ENCODE assay signal across 13 cellular contexts in genomic region chr19:38719761-38720558, GRCh38. TPM values are rescaled to one million over a fixed set of nuclear protein-coding genes. Genes with fewer than 3 reads are reported as not detected.
A peak's percentile ranks its signal among the peaks of the same experiment; 100 is the strongest.
DNase-seq lines count a peak whose midpoint lies in the region; ATAC-seq and TF ChIP-seq lines count a peak whose summit lies in the region.
"Had no signal": no experiment of that assay in that cellular context is flagged by ENCODE, and none has a peak within 500 bp of the region (broad histone marks: within the 10 kb centered on the region; RNA-seq: fewer than 3 reads in every experiment).

No MANE protein-coding gene starts in this region.

- no peak overlapping the region for H3K4me3 ChIP-seq in astrocyte of the spinal cord (ENCODE audit: low read depth, low read length)

- H3K27ac Mint-ChIP-seq in HFFc6 = peak overlapping the region; percentile 45
- peak overlapping the region; percentile 48 for H3K27ac Mint-ChIP-seq in stimulated activated effector memory CD8-positive, alpha-beta T cell treated with anti-CD3 and anti-CD28 coated beads, Interleukin-12 subunit alpha, Interleukin-12 subunit beta, amount 100 ng/mL, for 72 hours
- H3K27ac Mint-ChIP-seq: activated CD8-positive, alpha-beta T cell treated with anti-CD3 and anti-CD28 coated beads, Interleukin-2, amount 10 ng/mL, durations not matched to agents 7 days and 5 days had no signal

- in situ Hi-C loops in astrocyte of the spinal cord (cut with HindIII; ENCODE audit: low sequenced_read_pairs) = no loop called here

- peaks cover 10% of the 10 kb centered on the region for H3K36me3 Mint-ChIP-seq in HFFc6 (ENCODE audit: low read depth)
- H3K36me3 Mint-ChIP-seq in stimulated activated effector memory CD8-positive, alpha-beta T cell treated with anti-CD3 and anti-CD28 coated beads, Interleukin-12 subunit alpha, Interleukin-12 subunit beta, amount 100 ng/mL, for 72 hours = peaks cover 97% of the 10 kb centered on the region

- DNase-seq in HFFc6 (no peak), astrocyte of the spinal cord (ENCODE audit: low read depth, low spot score) (peak; percentile 78), NCI-H526 treated with DMSO at 0.1 percent for 48 hours (lab: John Stamatoyannopoulos, UW) (no peak), NCI-H2081 treated with DMSO at 0.1 percent for 48 hours (lab: John Stamatoyannopoulos, UW) (no peak), DMS153 treated with DMSO at 0.1 percent for 48 hours (lab: John Stamatoyannopoulos, UW; ENCODE audit: unreplicated experiment) (no peak)
- DNase-seq in stimulated activated effector memory CD8-positive, alpha-beta T cell treated with anti-CD3 and anti-CD28 coated beads, Interleukin-12 subunit alpha, Interleukin-12 subunit beta, amount 100 ng/mL, for 72 hours (ENCODE audit: low spot score in 2 of 2) = no peak
- DNase-seq: activated CD8-positive, alpha-beta T cell treated with anti-CD3 and anti-CD28 coated beads, Interleukin-2, amount 10 ng/mL, durations not matched to agents 7 days and 5 days; CD8-positive, alpha-beta memory T cell; NCI-H446 treated with DMSO at 0.1 percent for 48 hours had no signal

- peaks cover 6% of the 10 kb centered on the region; the same call in 1 of the 2 replicates for H3K9me3 Mint-ChIP-seq in HFFc6
- H3K9me3 Mint-ChIP-seq in stimulated activated effector memory CD8-positive, alpha-beta T cell treated with anti-CD3 and anti-CD28 coated beads, Interleukin-12 subunit alpha, Interleukin-12 subunit beta, amount 100 ng/mL, for 72 hours = no peaks in the 10 kb centered on the region
- H3K9me3 Mint-ChIP-seq: CD8-positive, alpha-beta memory T cell had no signal

- ATAC-seq in stimulated activated effector memory CD8-positive, alpha-beta T cell treated with anti-CD3 and anti-CD28 coated beads, Interleukin-12 subunit alpha, Interleukin-12 subunit beta, amount 100 ng/mL, for 72 hours = no peak
- ATAC-seq in HG03442 (IDR thresholded peaks at IDR 0.05; ENCODE audit: unreplicated experiment) = no peak
- ATAC-seq: activated CD8-positive, alpha-beta T cell treated with anti-CD3 and anti-CD28 coated beads, Interleukin-2, amount 10 ng/mL, durations not matched to agents 7 days and 5 days had no signal

- no peak overlapping the region for H3K4me3 Mint-ChIP-seq in HFFc6
- H3K4me3 Mint-ChIP-seq in stimulated activated effector memory CD8-positive, alpha-beta T cell treated with anti-CD3 and anti-CD28 coated beads, Interleukin-12 subunit alpha, Interleukin-12 subunit beta, amount 100 ng/mL, for 72 hours = no peak overlapping the region
- H3K4me3 Mint-ChIP-seq: activated CD8-positive, alpha-beta T cell treated with anti-CD3 and anti-CD28 coated beads, Interleukin-2, amount 10 ng/mL, durations not matched to agents 7 days and 5 days; CD8-positive, alpha-beta memory T cell had no signal

- H3K27ac ChIP-seq in layer of hippocampus (ENCODE audit: low read depth, low read length) = peak overlapping the region; percentile 95

- H3K27me3 ChIP-seq in layer of hippocampus (ENCODE audit: control insufficient read depth, insufficient read depth, low read length) = no peaks in the 10 kb centered on the region

- H3K27me3 Mint-ChIP-seq in HFFc6 (ENCODE audit: insufficient read depth) = peaks cover 33% of the 10 kb centered on the region
- H3K27me3 Mint-ChIP-seq: CD8-positive, alpha-beta memory T cell had no signal

- H3K4me1 Mint-ChIP-seq in HFFc6 (ENCODE audit: low read depth) = 0 out of 2 replicates have a peak, but pooled peaks cover 11% of the 10 kb centered on the region
- H3K4me1 Mint-ChIP-seq in stimulated activated effector memory CD8-positive, alpha-beta T cell treated with anti-CD3 and anti-CD28 coated beads, Interleukin-12 subunit alpha, Interleukin-12 subunit beta, amount 100 ng/mL, for 72 hours = peaks cover 3% of the 10 kb centered on the region
- H3K4me1 Mint-ChIP-seq: CD8-positive, alpha-beta memory T cell had no signal

- no peak for TF ChIP-seq CTCF in HFFc6 (IDR thresholded peaks at IDR 0.05)
- peak; percentile 24 for TF ChIP-seq CTCF in astrocyte of the spinal cord (IDR thresholded peaks at IDR 0.05; ENCODE audit: low read depth, low read length)

RNA-seq across cellular contexts. Expression of gene CAPN12, which starts 24.3 kb away (rescaled TPM):
- total RNA-seq in HFFc6 (2021; fragmentation: NEBNext Ultra II Directional; extraction: Animal tissue kit (Norgen Biotek cat#: 25700)) = under 1 TPM; 0.09 to 0.45 (median 0.19) TPM

RNA-seq across cellular contexts. Expression of gene LGALS7, which starts 53.4 kb away (rescaled TPM):
- total RNA-seq in HFFc6 (2021; fragmentation: NEBNext Ultra II Directional; extraction: Animal tissue kit (Norgen Biotek cat#: 25700)) = not detected
- total RNA-seq: activated CD8-positive, alpha-beta T cell treated with anti-CD3 and anti-CD28 coated beads, Interleukin-2, amount 10 ng/mL, durations not matched to agents 7 days and 5 days; CD8-positive, alpha-beta memory T cell; subcutaneous adipose tissue; T-helper 1 cell treated with Interleukin-12 subunit alpha and Interleukin-12 subunit beta and Interleukin-4 antibody, amounts not matched to agents 30 ng/mL and 1 ng/mL, for 36 hours had no signal
